ENCODE assay signal across 25 cellular contexts in genomic region chr22:21970800-21971617, GRCh38.
"Had no signal": no experiment of that assay in that cellular context is flagged by ENCODE, and none has a peak within 500 bp of the region (broad histone marks: within the 10 kb centered on the region; RNA-seq: fewer than 3 reads in every experiment).

No MANE protein-coding gene starts in this region.

- H3K27me3 ChIP-seq: brain microvascular endothelial cell, dorsolateral prefrontal cortex had no signal

- ATAC-seq: activated CD4-positive, alpha-beta T cell treated with anti-CD3 and anti-CD28 coated beads for 36 hours; activated CD8-positive, alpha-beta T cell treated with anti-CD3 and anti-CD28 coated beads for 36 hours; activated T-cell treated with anti-CD3 and anti-CD28 coated beads, Interleukin-2, amount 50 U/mL, for 4 hours; activated T-helper 17 cell treated with anti-CD3 and anti-CD28 coated beads, Interleukin-2, amount 50 U/mL, for 72 hours had no signal

- H3K4me3 ChIP-seq: coronary artery, dorsolateral prefrontal cortex had no signal

- DNase-seq: activated CD4-positive, alpha-beta T cell treated with anti-CD3 and anti-CD28 coated beads for 36 hours; activated CD4-positive, alpha-beta T cell treated with anti-CD3 and anti-CD28 coated beads, Interleukin-2, amount 50 U/mL, for 1 hour; activated CD4-positive, alpha-beta T cell treated with anti-CD3 and anti-CD28 coated beads, Interleukin-2, amount 50 U/mL, for 48 hours; activated CD4-positive, CD25-positive, alpha-beta regulatory T cell; activated CD4-positive, CD25-positive, alpha-beta regulatory T cell treated with anti-CD3 and anti-CD28 coated beads, Interleukin-2, amount 50 U/mL, for 72 hours; activated CD8-positive, alpha-beta memory T cell treated with anti-CD3 and anti-CD28 coated beads for 24 hours; activated CD8-positive, alpha-beta T cell treated with anti-CD3 and anti-CD28 coated beads for 36 hours; activated effector memory CD4-positive, alpha-beta T cell treated with Interleukin-2 at 50 U/mL for 16 hours; activated gamma-delta T cell treated with Interleukin-2 at 50 U/mL for 16 hours; activated naive CD4-positive, alpha-beta T cell treated with anti-CD3 and anti-CD28 coated beads, Interleukin-2, amount 50 U/mL, for 16 hours; activated naive CD4-positive, alpha-beta T cell treated with Interleukin-2 at 50 U/mL for 16 hours; activated T-cell treated with anti-CD3 and anti-CD28 coated beads, Interleukin-2, amount 50 U/mL, for 4 hours; amniotic stem cell; anterior cingulate cortex; brain microvascular endothelial cell; dorsolateral prefrontal cortex; effector memory CD4-positive, alpha-beta T cell; endodermal cell; foreskin fibroblast; head of caudate nucleus; T-helper 2 cell had no signal

- H3K27ac ChIP-seq: brain microvascular endothelial cell, coronary artery, dorsolateral prefrontal cortex had no signal

- FAIRE-seq: astrocyte, frontal cortex had no signal
